ENCODE assay signal across 10 cellular contexts in the genomic region with DNA sequence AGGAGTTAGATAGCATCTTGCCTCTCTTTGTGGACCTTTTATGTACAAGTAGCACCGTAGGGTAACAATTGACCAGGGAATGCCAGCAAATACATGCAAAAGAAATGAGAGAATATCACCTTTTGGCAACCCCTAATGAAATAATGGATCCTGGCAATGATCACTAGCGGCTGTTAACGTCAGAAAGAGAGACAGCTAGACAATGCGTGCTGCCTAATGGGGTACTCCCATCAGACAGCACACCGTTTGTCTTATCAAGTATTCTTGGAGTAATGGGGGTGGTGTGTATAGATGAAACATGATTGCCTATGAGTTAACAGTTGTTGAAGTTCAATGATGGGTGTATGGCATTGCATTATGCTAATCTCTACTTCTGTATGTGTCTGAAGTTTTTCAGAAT. TPM values are rescaled to one million over a fixed set of nuclear protein-coding genes. Genes with fewer than 3 reads are reported as not detected.
DNase-seq lines count a peak whose midpoint lies in the region; ATAC-seq and TF ChIP-seq lines count a peak whose summit lies in the region.
"Had no signal": no experiment of that assay in that cellular context is flagged by ENCODE, and none has a peak within 500 bp of the region (broad histone marks: within the 10 kb centered on the region; RNA-seq: fewer than 3 reads in every experiment).

No MANE protein-coding gene starts in this region.

- H3K27me3 Mint-ChIP-seq in activated B cell treated with CpG ODN at 0.5 μM for 24 hours (no peaks in the 10 kb centered on the region), type B pancreatic cell (no peaks in the 10 kb centered on the region)

- peak overlapping the region; percentile 92 for H3K4me3 Mint-ChIP-seq in activated B cell treated with CpG ODN at 0.5 μM for 24 hours
- peak overlapping the region; percentile 88 for H3K4me3 Mint-ChIP-seq in type B pancreatic cell

- intact Hi-C loops in left ventricle myocardium inferior (cut with micrococcal nuclease) = no loop called here
- intact Hi-C loops in right cardiac atrium (cut with DNase I) = no loop called here
- intact Hi-C loops in activated B cell treated with CpG ODN at 0.5 μM for 24 hours (cut with micrococcal nuclease) = loop anchor here (2.0 to 5.0 kb wide), 4 partner anchors 17 to 682 kb away; a partner anchor contains a TSS

- H3K4me1 ChIP-seq in left ventricle myocardium inferior (peaks cover 43% of the 10 kb centered on the region), right cardiac atrium (ENCODE audit: control insufficient read depth, insufficient read depth, low read length) (peaks cover 4% of the 10 kb centered on the region), iPS-20b (ENCODE audit: insufficient read depth, low read length) (peaks cover 19% of the 10 kb centered on the region; the same call in 1 of the 2 replicates)

- H3K27ac ChIP-seq in left ventricle myocardium inferior (replicated peaks) = peak overlapping the region; percentile 99
- H3K27ac ChIP-seq in right cardiac atrium (ENCODE audit: low read length) = no peak overlapping the region
- no peak overlapping the region for H3K27ac ChIP-seq in iPS-20b (ENCODE audit: low read length)
- H3K27ac ChIP-seq: SJCRH30 had no signal

- H3K36me3 ChIP-seq in left ventricle myocardium inferior (peaks cover 3% of the 10 kb centered on the region), iPS-20b (ENCODE audit: insufficient read depth, low read depth, low read length) (peaks cover under 1% of the 10 kb centered on the region; the same call in 1 of the 2 replicates)
- H3K36me3 ChIP-seq: SJCRH30 had no signal

- TF ChIP-seq CTCF in left ventricle myocardium inferior (IDR thresholded peaks at IDR 0.05; ENCODE audit: borderline replicate concordance) = no peak
- no peak for TF ChIP-seq CTCF in activated B cell treated with CpG ODN at 0.5 μM for 24 hours (IDR thresholded peaks at IDR 0.05)
- no peak for TF ChIP-seq CTCF in type B pancreatic cell (conservative IDR thresholded peaks at IDR 0.05)

- DNase-seq in left ventricle myocardium inferior (no peak), right cardiac atrium (no peak), activated B cell treated with CpG ODN at 0.5 μM for 24 hours (no peak), type B pancreatic cell (ENCODE audit: extremely low spot score, unreplicated experiment) (no peak), iPS-NIHi11 (ENCODE audit: low spot score) (no peak), iPS-NIHi7 (ENCODE audit: extremely low spot score) (no peak), NCI-H128 (lab: John Stamatoyannopoulos, UW; ENCODE audit: unreplicated experiment) (no peak)
- DNase-seq: nucleus accumbens, SJCRH30 had no signal

- H3K27ac Mint-ChIP-seq in activated B cell treated with CpG ODN at 0.5 μM for 24 hours (peak overlapping the region; percentile 8), type B pancreatic cell (peak overlapping the region; percentile 67)

- peak overlapping the region; percentile 97 for H3K4me3 ChIP-seq in left ventricle myocardium inferior
- H3K4me3 ChIP-seq in right cardiac atrium (ENCODE audit: low read length) = no peak overlapping the region
- H3K4me3 ChIP-seq in iPS-20b (ENCODE audit: low read length) = peak overlapping the region; percentile 92; the same call in 1 of the 2 replicates

- 69% methylated on average over 5 of the region's 5 CpGs for WGBS in right cardiac atrium

- H3K27me3 ChIP-seq in left ventricle myocardium inferior (ENCODE audit: low read depth) = no peaks in the 10 kb centered on the region
- no peaks in the 10 kb centered on the region for H3K27me3 ChIP-seq in right cardiac atrium (ENCODE audit: control insufficient read depth, insufficient read depth)
- H3K27me3 ChIP-seq in iPS-20b (ENCODE audit: insufficient read depth, low read length) = no peaks in the 10 kb centered on the region
- H3K27me3 ChIP-seq: SJCRH30 had no signal

- H3K4me1 Mint-ChIP-seq in activated B cell treated with CpG ODN at 0.5 μM for 24 hours = peaks cover 11% of the 10 kb centered on the region
- H3K4me1 Mint-ChIP-seq in type B pancreatic cell (ENCODE audit: unreplicated experiment) = peaks cover 16% of the 10 kb centered on the region

- POLR2A ChIA-PET in activated B cell treated with CpG ODN at 0.5 μM for 24 hours (lab: Charles Lee) = no interaction called here

- no peaks in the 10 kb centered on the region for H3K9me3 ChIP-seq in left ventricle myocardium inferior (replicated peaks)
- no peaks in the 10 kb centered on the region for H3K9me3 ChIP-seq in right cardiac atrium (ENCODE audit: control insufficient read depth, low read length)
- H3K9me3 ChIP-seq in iPS-20b (ENCODE audit: insufficient read depth, low read depth, low read length) = no peaks in the 10 kb centered on the region
- H3K9me3 ChIP-seq: SJCRH30 had no signal

- H3K36me3 Mint-ChIP-seq in activated B cell treated with CpG ODN at 0.5 μM for 24 hours (ENCODE audit: low read depth) (peaks cover 3% of the 10 kb centered on the region), type B pancreatic cell (peaks cover 4% of the 10 kb centered on the region)

- ATAC-seq in right cardiac atrium (no peak), activated B cell treated with CpG ODN at 0.5 μM for 24 hours (ENCODE audit: low read depth) (no peak)

- peak overlapping the region; percentile 97; the same call in 1 of the 2 replicates for H3K9ac ChIP-seq in iPS-20b (ENCODE audit: low read depth, low read length)

- H3K9me3 Mint-ChIP-seq in activated B cell treated with CpG ODN at 0.5 μM for 24 hours (no peaks in the 10 kb centered on the region), type B pancreatic cell (no peaks in the 10 kb centered on the region)

- CTCF ChIA-PET in activated B cell treated with CpG ODN at 0.5 μM for 24 hours (lab: Charles Lee) = no interaction called here

RNA-seq across cellular contexts. Expression of a gene that starts 1.6 kb away (rescaled TPM):
- total RNA-seq in left ventricle myocardium inferior = 5.2 TPM
- total RNA-seq in right cardiac atrium = 1 to 10 TPM; 4.9 to 8.6 (median 6.6) TPM
- 5.2 TPM for polyA plus RNA-seq in right cardiac atrium
- total RNA-seq in activated B cell treated with CpG ODN at 0.5 μM for 24 hours = 9.7 and 14.0 TPM in 2 replicates
- total RNA-seq in type B pancreatic cell (ENCODE audit: low replicate concordance) = 7.4 and 13.9 TPM in 2 replicates
